In the genomic region with DNA sequence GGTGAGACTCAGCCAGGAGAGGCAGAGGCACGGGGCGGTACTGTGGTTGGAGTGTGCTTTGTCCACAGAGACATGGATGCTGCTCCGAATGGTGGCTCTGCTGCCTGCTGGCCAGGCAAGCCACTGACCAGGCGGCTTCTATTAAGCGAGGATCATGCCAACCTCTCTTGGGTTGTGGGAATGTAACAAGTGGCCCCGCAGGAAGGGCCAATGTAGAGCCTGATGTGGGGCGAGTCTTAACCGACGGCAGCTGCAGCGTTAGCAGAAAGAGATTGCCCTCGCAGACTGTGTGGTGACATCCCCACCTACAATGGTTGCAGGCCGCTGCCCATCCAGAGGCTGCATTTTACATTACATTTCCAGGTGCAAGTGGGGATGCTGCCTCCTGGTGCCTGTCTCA, we compare ENCODE assay signal across 14 cellular contexts.
"Had no signal": no experiment of that assay in that cellular context is flagged by ENCODE, and none has a peak within 500 bp of the region (broad histone marks: within the 10 kb centered on the region; RNA-seq: fewer than 3 reads in every experiment).

No MANE protein-coding gene starts in this region.

- H3K27ac Mint-ChIP-seq: immature natural killer cell had no signal

- H3K4me3 ChIP-seq: adrenal gland, esophagus muscularis mucosa, lung, mucosa of descending colon, transverse colon had no signal

- FAIRE-seq: endometrium, small intestine had no signal

- H3K9me3 ChIP-seq: adrenal gland, esophagus muscularis mucosa, mucosa of descending colon, transverse colon had no signal

- H3K4me1 Mint-ChIP-seq: immature natural killer cell had no signal

- H3K9me3 Mint-ChIP-seq: immature natural killer cell had no signal

- H3K4me1 ChIP-seq: parathyroid adenoma had no signal

- H3K4me3 Mint-ChIP-seq: immature natural killer cell had no signal

- H3K27me3 ChIP-seq: adrenal gland, esophagus muscularis mucosa, transverse colon had no signal

- H3K27ac ChIP-seq: esophagus muscularis mucosa, parathyroid adenoma, transverse colon had no signal

- DNase-seq: activated naive CD4-positive, alpha-beta T cell treated with anti-CD3 and anti-CD28 coated beads, Interleukin-2, amount 50 U/mL, for 16 hours; immature natural killer cell; left cardiac atrium; mucosa of descending colon; small intestine; stimulated activated naive CD4-positive, alpha-beta T cell; substantia nigra; transverse colon had no signal

- H3K9ac ChIP-seq: parathyroid adenoma had no signal

- ATAC-seq: activated CD4-positive, CD25-positive, alpha-beta regulatory T cell treated with anti-CD3 and anti-CD28 coated beads, Interleukin-2, amount 50 U/mL, for 24 hours; left cardiac atrium; mucosa of descending colon had no signal
